Comparison of ENCODE assay signal across 8 cellular contexts in genomic region chr12:69240625-69240984, GRCh38. TPM values are rescaled to one million over a fixed set of nuclear protein-coding genes. Genes with fewer than 3 reads are reported as not detected.
DNase-seq lines count a peak whose midpoint lies in the region; ATAC-seq and TF ChIP-seq lines count a peak whose summit lies in the region.

No MANE protein-coding gene starts in this region.

- H3K27ac ChIP-seq in C4-2B: peak overlapping the region; percentile 87
- peak overlapping the region; percentile 88 for H3K27ac ChIP-seq in HL-60 (replicated peaks)
- peak overlapping the region; percentile 87 to 100 (median 98) for H3K27ac ChIP-seq in esophagus squamous epithelium
- H3K27ac ChIP-seq in prostate gland: peak overlapping the region; percentile 89 to 97

- intact Hi-C loops in activated B cell treated with CpG ODN at 0.5 μM for 24 hours (cut with micrococcal nuclease): loop anchor here (1.0 to 5.0 kb wide), 2 partner anchors 117 to 494 kb away; partner anchors contain the start of genes SLC35E3 and YEATS4
- intact Hi-C loops in esophagus squamous epithelium (cut with DNase I): no loop called here
- intact Hi-C loops in prostate gland (cut with DNase I): no loop called here

- CTCF ChIA-PET in activated B cell treated with CpG ODN at 0.5 μM for 24 hours (lab: Charles Lee): interaction anchor here (1.2 to 2.1 kb wide), 2 partner anchors 13 to 84 kb away, joined by 4 to 7 read pairs; no protein-coding TSS in a partner anchor

- H3K36me3 ChIP-seq in esophagus squamous epithelium (peaks cover 0 to 7% (median 0%) of the 10 kb centered on the region in 3 donors), prostate gland (no peaks in the 10 kb centered on the region)

- H3K4me1 ChIP-seq in esophagus squamous epithelium (peaks cover 9 to 59% (median 27%) of the 10 kb centered on the region in 3 donors), prostate gland (replicated peaks) (peaks cover 5% of the 10 kb centered on the region)

- H3K4me3 Mint-ChIP-seq in activated B cell treated with CpG ODN at 0.5 μM for 24 hours: peak overlapping the region; percentile 99

- H3K27me3 ChIP-seq in HL-60 (ENCODE audit: insufficient read depth, poor library complexity, severe bottlenecking): no peaks in the 10 kb centered on the region
- H3K27me3 ChIP-seq in esophagus squamous epithelium: no peaks in the 10 kb centered on the region
- no peaks in the 10 kb centered on the region for H3K27me3 ChIP-seq in prostate gland (replicated peaks; ENCODE audit: insufficient read depth)

- H3K9me3 ChIP-seq in esophagus squamous epithelium (no peaks in the 10 kb centered on the region), prostate gland (no peaks in the 10 kb centered on the region)

- TF ChIP-seq POLR2A in esophagus squamous epithelium (IDR thresholded peaks at IDR 0.05) (no peak), prostate gland (IDR thresholded peaks at IDR 0.05) (no peak)

- no peak for TF ChIP-seq CTCF in C4-2B (conservative IDR thresholded peaks at IDR 0.05)
- TF ChIP-seq CTCF in HL-60 (IDR thresholded peaks at IDR 0.05; ENCODE audit: insufficient read depth, low read length): no peak
- no peak for TF ChIP-seq CTCF in activated B cell treated with CpG ODN at 0.5 μM for 24 hours (IDR thresholded peaks at IDR 0.05)
- no peak for TF ChIP-seq CTCF in esophagus squamous epithelium (IDR thresholded peaks at IDR 0.05)
- no peak for TF ChIP-seq CTCF in prostate gland (IDR thresholded peaks at IDR 0.05)

- POLR2A ChIA-PET in activated B cell treated with CpG ODN at 0.5 μM for 24 hours (lab: Charles Lee): no interaction called here

- 0 to 1% methylated on average over 11 of the region's 11 CpGs for WGBS in esophagus squamous epithelium, 2 donors
- WGBS in prostate gland: 0% methylated on average over 11 of the region's 11 CpGs

- H3K4me3 ChIP-seq in HL-60 (replicated peaks; ENCODE audit: insufficient read depth, low read length) (peak overlapping the region; percentile 85), esophagus squamous epithelium (peak overlapping the region; percentile 65 to 98 (median 91)), prostate gland (peak overlapping the region; percentile 81 to 95)

- no peaks in the 10 kb centered on the region for H3K27me3 Mint-ChIP-seq in activated B cell treated with CpG ODN at 0.5 μM for 24 hours

- DNase-seq in HL-60 (ENCODE audit: low read depth in 1 of 2, low spot score in 1 of 2) (no peak), activated B cell treated with CpG ODN at 0.5 μM for 24 hours (no peak), esophagus squamous epithelium (lab: John Stamatoyannopoulos, UW) (no peak), prostate gland (ENCODE audit: low spot score) (no peak), UCSD-AML1 (lab: John Stamatoyannopoulos, UW; ENCODE audit: unreplicated experiment) (no peak)

- ATAC-seq in activated B cell treated with CpG ODN at 0.5 μM for 24 hours (ENCODE audit: low read depth) (no peak), GM19328 (IDR thresholded peaks at IDR 0.05; ENCODE audit: unreplicated experiment) (no peak), HG03139 (IDR thresholded peaks at IDR 0.05; ENCODE audit: unreplicated experiment) (no peak)

- peak overlapping the region; percentile 90 for H3K27ac Mint-ChIP-seq in activated B cell treated with CpG ODN at 0.5 μM for 24 hours

- H3K36me3 Mint-ChIP-seq in activated B cell treated with CpG ODN at 0.5 μM for 24 hours (ENCODE audit: low read depth): peaks cover 21% of the 10 kb centered on the region

- H3K9me3 Mint-ChIP-seq in activated B cell treated with CpG ODN at 0.5 μM for 24 hours: no peaks in the 10 kb centered on the region

- peaks cover 59% of the 10 kb centered on the region for H3K4me1 Mint-ChIP-seq in activated B cell treated with CpG ODN at 0.5 μM for 24 hours

RNA-seq across cellular contexts. Expression of gene CPSF6, which starts 1.2 kb away (rescaled TPM):
- total RNA-seq in activated B cell treated with CpG ODN at 0.5 μM for 24 hours: 95.5 and 104 TPM in 2 replicates
- total RNA-seq in esophagus squamous epithelium: 10 to 100 TPM; 16.5 to 34.3 (median 20.5) TPM
- total RNA-seq in prostate gland: 100 to 1,000 TPM in 1 of 2 donors, 10 to 100 TPM in 1; 22.5 to 484 TPM
